ENCODE assay signal across 18 cellular contexts in the genomic region with DNA sequence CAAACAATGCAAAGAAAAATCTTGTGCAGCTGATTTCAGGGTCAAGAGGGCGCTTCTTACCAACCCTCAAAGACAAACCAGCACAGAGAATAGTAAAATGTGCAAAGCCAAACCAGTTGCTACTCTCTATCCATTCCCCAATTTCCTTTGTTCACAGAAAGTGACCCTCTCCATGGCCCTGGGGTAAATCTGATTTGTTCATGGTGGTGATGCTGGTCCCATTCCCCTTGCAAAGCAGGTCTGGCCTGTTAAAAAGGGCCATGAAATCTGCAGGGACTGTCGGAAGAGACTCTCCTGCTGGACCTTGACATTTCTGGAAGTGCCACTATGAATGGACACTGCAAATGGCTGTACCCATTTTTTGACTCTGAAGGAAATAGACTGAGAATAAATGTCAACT.
DNase-seq lines count a peak whose midpoint lies in the region; TF ChIP-seq lines count a peak whose summit lies in the region.
"Had no signal": no experiment of that assay in that cellular context is flagged by ENCODE, and none has a peak within 500 bp of the region (broad histone marks: within the 10 kb centered on the region; RNA-seq: fewer than 3 reads in every experiment).

No MANE protein-coding gene starts in this region.

- WGBS in hepatocyte (ENCODE audit: low lambda C conversion rate, missing lambda C conversion rate): 93% methylated on average over 2 of the region's 2 CpGs
- 90% methylated on average over 2 of the region's 2 CpGs for WGBS in prostate gland

- H3K27ac ChIP-seq in ACC112 (ENCODE audit: low read depth, low read length) (peak overlapping the region; percentile 99), hepatocyte (peak overlapping the region; percentile 11), prostate gland (no peak overlapping the region)
- H3K27ac ChIP-seq: PC-9 had no signal

- H3K79me2 ChIP-seq in ACC112 (ENCODE audit: control insufficient read depth, insufficient read depth, low read length, unreplicated experiment): peaks cover 68% of the 10 kb centered on the region
- H3K79me2 ChIP-seq in hepatocyte: peaks cover 2% of the 10 kb centered on the region

- H3K4me1 ChIP-seq in ACC112 (ENCODE audit: control insufficient read depth, insufficient read depth, low read length, unreplicated experiment): peaks cover 88% of the 10 kb centered on the region
- H3K4me1 ChIP-seq in hepatocyte (ENCODE audit: insufficient read depth): peaks cover 29% of the 10 kb centered on the region
- no peaks in the 10 kb centered on the region for H3K4me1 ChIP-seq in prostate gland (replicated peaks)

- no peak overlapping the region for H3K4me3 ChIP-seq in ACC112 (ENCODE audit: low read depth, low read length)
- H3K4me3 ChIP-seq in hepatocyte: no peak overlapping the region
- H3K4me3 ChIP-seq in prostate gland: no peak overlapping the region
- H3K4me3 ChIP-seq: PC-9 had no signal

- peak overlapping the region; percentile 83 for H3K27ac Mint-ChIP-seq in HFFc6
- H3K27ac Mint-ChIP-seq in osteocyte (ENCODE audit: unreplicated experiment): peak overlapping the region; percentile 21
- H3K27ac Mint-ChIP-seq: CD4-positive, CD25-positive, alpha-beta regulatory T cell had no signal

- no peaks in the 10 kb centered on the region for H3K9me3 Mint-ChIP-seq in HFFc6
- no peaks in the 10 kb centered on the region for H3K9me3 Mint-ChIP-seq in osteocyte (ENCODE audit: unreplicated experiment)
- H3K9me3 Mint-ChIP-seq: CD4-positive, CD25-positive, alpha-beta regulatory T cell had no signal

- no peak overlapping the region for H2AFZ ChIP-seq in ACC112 (ENCODE audit: low read length, unreplicated experiment)
- H2AFZ ChIP-seq in hepatocyte: no peak overlapping the region
- H2AFZ ChIP-seq: PC-9 had no signal

- peaks cover 33% of the 10 kb centered on the region; the same call in 1 of the 2 replicates for H3K36me3 ChIP-seq in ACC112 (ENCODE audit: insufficient read depth, low read length)
- no peaks in the 10 kb centered on the region for H3K36me3 ChIP-seq in hepatocyte (replicated peaks; ENCODE audit: insufficient read depth, low read depth)
- no peaks in the 10 kb centered on the region for H3K36me3 ChIP-seq in prostate gland

- TF ChIP-seq POLR2A in prostate gland (IDR thresholded peaks at IDR 0.05): no peak

- H3K36me3 Mint-ChIP-seq in HFFc6 (ENCODE audit: low read depth) (peaks cover 38% of the 10 kb centered on the region), osteocyte (ENCODE audit: unreplicated experiment) (peaks cover 2% of the 10 kb centered on the region)
- H3K36me3 Mint-ChIP-seq: CD4-positive, CD25-positive, alpha-beta regulatory T cell had no signal

- H3K4me1 Mint-ChIP-seq in HFFc6 (ENCODE audit: low read depth): peaks cover 100% of the 10 kb centered on the region
- H3K4me1 Mint-ChIP-seq in osteocyte (ENCODE audit: unreplicated experiment): peaks cover 59% of the 10 kb centered on the region
- H3K4me1 Mint-ChIP-seq: CD4-positive, CD25-positive, alpha-beta regulatory T cell had no signal

- H3K4me3 Mint-ChIP-seq in HFFc6 (peak overlapping the region; percentile 67), osteocyte (ENCODE audit: unreplicated experiment) (no peak overlapping the region)
- H3K4me3 Mint-ChIP-seq: CD4-positive, CD25-positive, alpha-beta regulatory T cell had no signal

- TF ChIP-seq CTCF in HFFc6 (IDR thresholded peaks at IDR 0.05): no peak
- TF ChIP-seq CTCF in hepatocyte (IDR thresholded peaks at IDR 0.05; ENCODE audit: poor library complexity): no peak
- no peak for TF ChIP-seq CTCF in osteocyte (IDR thresholded peaks at IDR 0.05)
- no peak for TF ChIP-seq CTCF in prostate gland (IDR thresholded peaks at IDR 0.05)
- no peak for TF ChIP-seq CTCF in GM10266 (IDR thresholded peaks at IDR 0.05; ENCODE audit: control insufficient read depth, insufficient read depth, low read depth, missing control alignments)

- H3K27me3 Mint-ChIP-seq in HFFc6 (ENCODE audit: insufficient read depth) (peaks cover 11% of the 10 kb centered on the region), osteocyte (ENCODE audit: unreplicated experiment) (no peaks in the 10 kb centered on the region)

- no peak overlapping the region for H3K4me2 ChIP-seq in hepatocyte
- H3K4me2 ChIP-seq: PC-9 had no signal

- H3K9me3 ChIP-seq in hepatocyte (ENCODE audit: low read depth) (no peaks in the 10 kb centered on the region), prostate gland (no peaks in the 10 kb centered on the region)

- H4K20me1 ChIP-seq in hepatocyte (ENCODE audit: insufficient read depth, poor library complexity, severe bottlenecking): no peaks in the 10 kb centered on the region

- intact Hi-C loops in prostate gland (cut with DNase I): no loop called here

- no peaks in the 10 kb centered on the region for H3K27me3 ChIP-seq in ACC112 (ENCODE audit: insufficient read depth, low read length)
- H3K27me3 ChIP-seq in hepatocyte: no peaks in the 10 kb centered on the region
- H3K27me3 ChIP-seq in prostate gland (replicated peaks; ENCODE audit: insufficient read depth): no peaks in the 10 kb centered on the region

- DNase-seq in HFFc6 (no peak), hepatocyte (ENCODE audit: low spot score) (no peak), osteocyte (ENCODE audit: extremely low spot score, unreplicated experiment) (no peak), prostate gland (ENCODE audit: low spot score) (no peak), GM10266 (ENCODE audit: extremely low spot score) (no peak), OCI-M1 (lab: John Stamatoyannopoulos, UW) (no peak)
- DNase-seq: CD4-positive, CD25-positive, alpha-beta regulatory T cell; DMS79 treated with DMSO at 0.1 percent for 48 hours; GDM1; H7; MM.1S; NCI-H1105; NCI-H1694 treated with DMSO at 0.1 percent for 48 hours; NCI-H345; NCI-H69; PC-9; Right ventricle myocardium superior had no signal

- H3K9me2 ChIP-seq in hepatocyte (replicated peaks; ENCODE audit: insufficient read depth): no peaks in the 10 kb centered on the region

Comparison
In these comparisons a context has a peak if more than half of its experiments do, and no peak if none do; other contexts are left out.
1. H3K27ac ChIP-seq: peak in ACC112 (single experiment) and hepatocyte (single experiment); none in prostate gland (0 of 2).